In genomic region chr13:97975280-97975850, GRCh38 we compare ENCODE assay signal across 8 cellular contexts. TPM values are rescaled to one million over a fixed set of nuclear protein-coding genes. Genes with fewer than 3 reads are reported as not detected.
A peak's percentile ranks its signal among the peaks of the same experiment; 100 is the strongest.
DNase-seq lines count a peak whose midpoint lies in the region; ATAC-seq and TF ChIP-seq lines count a peak whose summit lies in the region.

No MANE protein-coding gene starts in this region.

- H2BK12ac ChIP-seq in H9 (ENCODE audit: insufficient read length, low read depth, low read length): no peak overlapping the region

- H3K36me3 ChIP-seq in CD4-positive, CD25-positive, alpha-beta regulatory T cell (ENCODE audit: control insufficient read depth, insufficient read depth, low read length): no peaks in the 10 kb centered on the region
- H3K36me3 ChIP-seq in iPS-15b (ENCODE audit: control insufficient read depth, insufficient read depth, low read length): no peaks in the 10 kb centered on the region

- H3T11ph ChIP-seq in H9 (ENCODE audit: low read length): no peak overlapping the region

- H4K8ac ChIP-seq in H9 (replicated peaks; ENCODE audit: insufficient read length, low read depth, low read length): no peak overlapping the region

- H3K79me1 ChIP-seq in H9 (ENCODE audit: insufficient read depth, low read depth, low read length, poor library complexity, severe bottlenecking): no peaks in the 10 kb centered on the region

- H3K4me1 Mint-ChIP-seq in CD4-positive, CD25-positive, alpha-beta regulatory T cell: peaks cover 18 to 34% (median 27%) of the 10 kb centered on the region in 4 donors
- peaks cover 20 to 26% of the 10 kb centered on the region in 2 experiments for H3K4me1 Mint-ChIP-seq in H9
- peaks cover 28% of the 10 kb centered on the region for H3K4me1 Mint-ChIP-seq in activated CD4-positive, alpha-beta memory T cell treated with anti-CD3 and anti-CD28 coated beads, Interleukin-2, amount 10 ng/mL, durations not matched to agents 7 days and 5 days
- H3K4me1 Mint-ChIP-seq in stimulated activated effector memory CD8-positive, alpha-beta T cell treated with anti-CD3 and anti-CD28 coated beads, Interleukin-12 subunit alpha, Interleukin-12 subunit beta, amount 100 ng/mL, for 72 hours: peaks cover 13% of the 10 kb centered on the region

- no peaks in the 10 kb centered on the region for H4K20me1 ChIP-seq in H9 (ENCODE audit: control insufficient read depth, insufficient read depth, insufficient read length)

- no peak for DNase-seq in CD4-positive, CD25-positive, alpha-beta regulatory T cell
- DNase-seq in H9: no peak
- DNase-seq in activated CD4-positive, alpha-beta memory T cell treated with anti-CD3 and anti-CD28 coated beads, Interleukin-2, amount 10 ng/mL, durations not matched to agents 7 days and 5 days: no peak
- DNase-seq in stimulated activated effector memory CD8-positive, alpha-beta T cell treated with anti-CD3 and anti-CD28 coated beads, Interleukin-12 subunit alpha, Interleukin-12 subunit beta, amount 100 ng/mL, for 72 hours (ENCODE audit: low spot score in 2 of 2): no peak
- no peak for DNase-seq in stimulated activated CD4-positive, alpha-beta T cell treated with anti-CD3 and anti-CD28 coated beads, Interleukin-1b, Interleukin-23, amount 100 ng/mL, for 48 hours
- DNase-seq in NAMALWA (ENCODE audit: low spot score): no peak
- no peak for DNase-seq in AG08395 (ENCODE audit: low spot score)

- H3K27ac ChIP-seq in CD4-positive, CD25-positive, alpha-beta regulatory T cell (ENCODE audit: insufficient read depth, low read length, poor library complexity, severe bottlenecking): peak overlapping the region; percentile 87
- peak overlapping the region; percentile 40 for H3K27ac ChIP-seq in H9 (ENCODE audit: insufficient read length, low read depth, low read length)

- no peak overlapping the region for H2BK15ac ChIP-seq in H9 (ENCODE audit: low read depth, low read length)

- H3K23me2 ChIP-seq in H9 (ENCODE audit: insufficient read length, low read depth, low read length, poor library complexity, severe bottlenecking): peaks cover 15% of the 10 kb centered on the region

- peak overlapping the region; percentile 64 for H3K14ac ChIP-seq in H9 (ENCODE audit: insufficient read depth, low read length)

- H3K4me1 ChIP-seq in CD4-positive, CD25-positive, alpha-beta regulatory T cell (ENCODE audit: control insufficient read depth, insufficient read depth, low read length, poor library complexity, severe bottlenecking): peaks cover 20% of the 10 kb centered on the region
- H3K4me1 ChIP-seq in H9 (ENCODE audit: insufficient read depth, low read length) (no peaks in the 10 kb centered on the region), iPS-15b (ENCODE audit: control insufficient read depth, insufficient read depth, low read length) (peaks cover 4% of the 10 kb centered on the region)

- H3K56ac ChIP-seq in H9 (ENCODE audit: insufficient read length, low read depth, low read length): no peak overlapping the region

- H3K4me3 Mint-ChIP-seq in CD4-positive, CD25-positive, alpha-beta regulatory T cell: peak overlapping the region; percentile 94 to 98 (median 96)
- peak overlapping the region; percentile 84 to 90 for H3K4me3 Mint-ChIP-seq in H9
- peak overlapping the region; percentile 86 for H3K4me3 Mint-ChIP-seq in activated CD4-positive, alpha-beta memory T cell treated with anti-CD3 and anti-CD28 coated beads, Interleukin-2, amount 10 ng/mL, durations not matched to agents 7 days and 5 days
- peak overlapping the region; percentile 82 for H3K4me3 Mint-ChIP-seq in stimulated activated effector memory CD8-positive, alpha-beta T cell treated with anti-CD3 and anti-CD28 coated beads, Interleukin-12 subunit alpha, Interleukin-12 subunit beta, amount 100 ng/mL, for 72 hours

- no peak overlapping the region for H2AFZ ChIP-seq in H9 (ENCODE audit: low read length)

- ATAC-seq in CD4-positive, CD25-positive, alpha-beta regulatory T cell (ENCODE audit: low read depth in 2 of 2): no peak
- ATAC-seq in stimulated activated effector memory CD8-positive, alpha-beta T cell treated with anti-CD3 and anti-CD28 coated beads, Interleukin-12 subunit alpha, Interleukin-12 subunit beta, amount 100 ng/mL, for 72 hours: no peak

- no peak overlapping the region for H2BK120ac ChIP-seq in H9 (ENCODE audit: low read depth, low read length, poor library complexity, severe bottlenecking)

- H3K18ac ChIP-seq in H9 (ENCODE audit: insufficient read length, low read depth, low read length): peak overlapping the region; percentile 35

- peak overlapping the region; percentile 59 for H3K4me2 ChIP-seq in H9 (ENCODE audit: insufficient read depth, insufficient read length, low read length)

- H3K27me3 Mint-ChIP-seq in CD4-positive, CD25-positive, alpha-beta regulatory T cell: peaks cover 10% of the 10 kb centered on the region
- no peaks in the 10 kb centered on the region for H3K27me3 Mint-ChIP-seq in H9 (ENCODE audit: low read depth)
- peaks cover 3% of the 10 kb centered on the region for H3K27me3 Mint-ChIP-seq in activated CD4-positive, alpha-beta memory T cell treated with anti-CD3 and anti-CD28 coated beads, Interleukin-2, amount 10 ng/mL, durations not matched to agents 7 days and 5 days

- peak overlapping the region; percentile 50 for H3K9ac ChIP-seq in H9 (ENCODE audit: extremely low read depth, insufficient read length, low read length)
- H3K9ac ChIP-seq in iPS-15b (ENCODE audit: low read depth, low read length): peak overlapping the region; percentile 57

- POLR2A ChIA-PET in activated CD4-positive, alpha-beta memory T cell treated with anti-CD3 and anti-CD28 coated beads, Interleukin-2, amount 10 ng/mL, durations not matched to agents 7 days and 5 days (lab: Charles Lee): interaction anchor here (1.4 kb wide), 1 partner anchor 64 kb away, joined by 3 read pairs; no protein-coding TSS in a partner anchor

- WGBS in H9 (ENCODE audit: extremely low coverage, insufficient read length, low lambda C conversion rate): no CpG with 5 or more reads among the region's 20 CpGs

- H3K36me3 Mint-ChIP-seq in CD4-positive, CD25-positive, alpha-beta regulatory T cell: no peaks in the 10 kb centered on the region
- H3K36me3 Mint-ChIP-seq in H9 (ENCODE audit: insufficient read depth in 1 of 3, low read depth in 3 of 3): peaks cover 4 to 7% (median 4%) of the 10 kb centered on the region in 3 experiments; a peak in 5 of 7 replicates
- H3K36me3 Mint-ChIP-seq in activated CD4-positive, alpha-beta memory T cell treated with anti-CD3 and anti-CD28 coated beads, Interleukin-2, amount 10 ng/mL, durations not matched to agents 7 days and 5 days (ENCODE audit: low read depth): no peaks in the 10 kb centered on the region
- H3K36me3 Mint-ChIP-seq in stimulated activated effector memory CD8-positive, alpha-beta T cell treated with anti-CD3 and anti-CD28 coated beads, Interleukin-12 subunit alpha, Interleukin-12 subunit beta, amount 100 ng/mL, for 72 hours: peaks cover 19% of the 10 kb centered on the region

- no peak overlapping the region for H4K5ac ChIP-seq in H9 (ENCODE audit: insufficient read length, low read depth, low read length)

- H2BK5ac ChIP-seq in H9 (ENCODE audit: insufficient read length, low read length): no peak overlapping the region

- peak overlapping the region; percentile 88 for H3K4me3 ChIP-seq in CD4-positive, CD25-positive, alpha-beta regulatory T cell (ENCODE audit: low read depth, low read length)
- peak overlapping the region; percentile 82 for H3K4me3 ChIP-seq in iPS-15b (ENCODE audit: low read depth, low read length)

- no peak overlapping the region for H3K23ac ChIP-seq in H9 (ENCODE audit: insufficient read length, low read depth, low read length)

- no peaks in the 10 kb centered on the region for H3K9me3 ChIP-seq in CD4-positive, CD25-positive, alpha-beta regulatory T cell (ENCODE audit: control insufficient read depth in 2 of 2, low read length in 2 of 2)
- H3K9me3 ChIP-seq in H9 (ENCODE audit: control insufficient read depth, low read depth, low read length): no peaks in the 10 kb centered on the region
- H3K9me3 ChIP-seq in iPS-15b (ENCODE audit: control insufficient read depth, insufficient read depth, low read length): no peaks in the 10 kb centered on the region

- no peak for TF ChIP-seq CTCF in H9 (conservative IDR thresholded peaks at IDR 0.05)

- CTCF ChIA-PET in activated CD4-positive, alpha-beta memory T cell treated with anti-CD3 and anti-CD28 coated beads, Interleukin-2, amount 10 ng/mL, durations not matched to agents 7 days and 5 days (lab: Charles Lee): no interaction called here

- no peak overlapping the region for H3K4ac ChIP-seq in H9 (ENCODE audit: low read depth, low read length)

- no peaks in the 10 kb centered on the region for H3K27me3 ChIP-seq in CD4-positive, CD25-positive, alpha-beta regulatory T cell (ENCODE audit: control insufficient read depth, insufficient read depth, low read length)
- H3K27me3 ChIP-seq in H9 (ENCODE audit: insufficient read depth, low read length) (no peaks in the 10 kb centered on the region), iPS-15b (ENCODE audit: control insufficient read depth, insufficient read depth, low read length) (no peaks in the 10 kb centered on the region)

- no peaks in the 10 kb centered on the region for H3K9me3 Mint-ChIP-seq in CD4-positive, CD25-positive, alpha-beta regulatory T cell
- H3K9me3 Mint-ChIP-seq in H9: peaks cover 0 to 2% of the 10 kb centered on the region in 2 experiments; a peak in 1 of 5 replicates
- H3K9me3 Mint-ChIP-seq in activated CD4-positive, alpha-beta memory T cell treated with anti-CD3 and anti-CD28 coated beads, Interleukin-2, amount 10 ng/mL, durations not matched to agents 7 days and 5 days: no peaks in the 10 kb centered on the region
- H3K9me3 Mint-ChIP-seq in stimulated activated effector memory CD8-positive, alpha-beta T cell treated with anti-CD3 and anti-CD28 coated beads, Interleukin-12 subunit alpha, Interleukin-12 subunit beta, amount 100 ng/mL, for 72 hours: no peaks in the 10 kb centered on the region

- peaks cover 22% of the 10 kb centered on the region; the same call in 1 of the 2 replicates for H3K79me2 ChIP-seq in H9 (ENCODE audit: insufficient read depth, low read length)

- H2AK5ac ChIP-seq in H9 (ENCODE audit: insufficient read length, low read length): no peak overlapping the region

- no peak overlapping the region for H2BK20ac ChIP-seq in H9 (ENCODE audit: low read depth, low read length, poor library complexity, severe bottlenecking)

- H4K91ac ChIP-seq in H9 (ENCODE audit: insufficient read length, low read depth, low read length): no peak overlapping the region

- peak overlapping the region; percentile 93 to 97 (median 97) for H3K27ac Mint-ChIP-seq in CD4-positive, CD25-positive, alpha-beta regulatory T cell
- H3K27ac Mint-ChIP-seq in H9: peak overlapping the region; percentile 98 to 99 (median 99)
- H3K27ac Mint-ChIP-seq in activated CD4-positive, alpha-beta memory T cell treated with anti-CD3 and anti-CD28 coated beads, Interleukin-2, amount 10 ng/mL, durations not matched to agents 7 days and 5 days: peak overlapping the region; percentile 85
- H3K27ac Mint-ChIP-seq in stimulated activated effector memory CD8-positive, alpha-beta T cell treated with anti-CD3 and anti-CD28 coated beads, Interleukin-12 subunit alpha, Interleukin-12 subunit beta, amount 100 ng/mL, for 72 hours: peak overlapping the region; percentile 99

RNA-seq across cellular contexts. Expression of gene IPO5, which starts 21.9 kb away (rescaled TPM):
- 82.4 TPM for total RNA-seq in CD4-positive, CD25-positive, alpha-beta regulatory T cell
- 10 to 100 TPM; 27.7 to 38.8 (median 33.9) TPM for polyA plus RNA-seq in CD4-positive, CD25-positive, alpha-beta regulatory T cell
- total RNA-seq in H9 (2021): 326 and 342 TPM in 2 replicates
- total RNA-seq in activated CD4-positive, alpha-beta memory T cell treated with anti-CD3 and anti-CD28 coated beads, Interleukin-2, amount 10 ng/mL, durations not matched to agents 7 days and 5 days: 10 to 100 TPM; 83.9 to 85.6 TPM
